ENCODE assay signal across 8 cellular contexts in the genomic region with DNA sequence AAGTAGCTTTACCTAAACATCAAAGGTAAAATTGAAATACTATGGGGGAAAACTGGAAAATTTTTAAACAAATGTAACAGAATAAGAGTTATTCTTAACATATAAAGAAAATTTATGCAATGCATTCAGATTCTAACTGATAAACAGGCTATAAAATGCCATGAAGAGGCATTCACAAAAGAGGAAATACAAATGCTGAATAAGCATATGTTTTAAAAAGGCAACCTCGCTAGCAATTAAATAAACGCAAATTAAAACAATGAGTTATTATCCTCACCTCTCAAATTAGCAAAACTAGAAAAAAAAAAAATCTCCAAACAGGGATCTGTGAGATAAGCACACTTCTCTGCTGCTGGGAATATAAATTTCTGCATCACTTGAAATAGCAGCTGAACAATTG.
"Had no signal": no experiment of that assay in that cellular context is flagged by ENCODE, and none has a peak within 500 bp of the region (broad histone marks: within the 10 kb centered on the region; RNA-seq: fewer than 3 reads in every experiment).

No MANE protein-coding gene starts in this region.

- H3K9ac ChIP-seq: GM23248, KMS-11 had no signal

- H3K27ac Mint-ChIP-seq: H9 had no signal

- H3K27ac ChIP-seq: GM23248, KMS-11 had no signal

- H2AFZ ChIP-seq: GM23248 had no signal

- FAIRE-seq: H54, HTR-8/SVneo had no signal

- DNase-seq: GM23248, GOT3, H9, HCEC 1CT, KBM-7 had no signal

- H3K4me3 Mint-ChIP-seq: H9 had no signal

- H3K4me3 ChIP-seq: GM23248 had no signal

- H3K4me2 ChIP-seq: KMS-11 had no signal
